2 cellular contexts compared by ENCODE assay signal in the genomic region with DNA sequence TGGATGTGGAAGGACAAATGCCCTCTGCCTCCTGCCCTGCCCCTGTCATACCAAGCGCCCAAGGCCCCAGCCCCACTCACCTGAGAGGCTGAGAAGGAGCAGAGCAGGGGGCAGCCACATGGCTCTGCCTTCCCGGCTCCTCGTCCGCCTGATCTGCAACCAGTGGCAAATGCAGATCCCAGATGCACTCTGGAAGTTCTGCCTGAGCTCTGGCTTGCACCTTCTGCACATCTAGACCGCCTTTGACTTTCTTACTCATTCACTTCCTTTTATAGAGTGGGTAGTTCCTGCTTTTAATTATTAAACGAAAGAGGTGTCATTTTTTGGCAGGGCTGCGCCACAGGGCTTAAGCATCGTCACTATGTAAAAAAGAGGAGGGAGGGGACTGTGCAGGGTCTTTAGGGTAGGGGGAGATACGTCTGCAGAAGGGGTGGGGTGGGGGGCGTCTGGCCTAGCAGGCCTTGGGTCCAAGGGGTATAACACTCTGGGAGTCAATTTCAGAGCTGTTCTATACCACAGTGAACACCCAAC.
TF ChIP-seq lines count a peak whose summit lies in the region.

A gene (minus strand): TSS at position 245 of the 531 bp plus-strand sequence. CDS start 125 bp downstream, at position 120.

TF ChIP-seq in liver, 16 proteins besides CTCF, POLR2A, EP300 and RAD21:
- TF ChIP-seq, protein P1, sequence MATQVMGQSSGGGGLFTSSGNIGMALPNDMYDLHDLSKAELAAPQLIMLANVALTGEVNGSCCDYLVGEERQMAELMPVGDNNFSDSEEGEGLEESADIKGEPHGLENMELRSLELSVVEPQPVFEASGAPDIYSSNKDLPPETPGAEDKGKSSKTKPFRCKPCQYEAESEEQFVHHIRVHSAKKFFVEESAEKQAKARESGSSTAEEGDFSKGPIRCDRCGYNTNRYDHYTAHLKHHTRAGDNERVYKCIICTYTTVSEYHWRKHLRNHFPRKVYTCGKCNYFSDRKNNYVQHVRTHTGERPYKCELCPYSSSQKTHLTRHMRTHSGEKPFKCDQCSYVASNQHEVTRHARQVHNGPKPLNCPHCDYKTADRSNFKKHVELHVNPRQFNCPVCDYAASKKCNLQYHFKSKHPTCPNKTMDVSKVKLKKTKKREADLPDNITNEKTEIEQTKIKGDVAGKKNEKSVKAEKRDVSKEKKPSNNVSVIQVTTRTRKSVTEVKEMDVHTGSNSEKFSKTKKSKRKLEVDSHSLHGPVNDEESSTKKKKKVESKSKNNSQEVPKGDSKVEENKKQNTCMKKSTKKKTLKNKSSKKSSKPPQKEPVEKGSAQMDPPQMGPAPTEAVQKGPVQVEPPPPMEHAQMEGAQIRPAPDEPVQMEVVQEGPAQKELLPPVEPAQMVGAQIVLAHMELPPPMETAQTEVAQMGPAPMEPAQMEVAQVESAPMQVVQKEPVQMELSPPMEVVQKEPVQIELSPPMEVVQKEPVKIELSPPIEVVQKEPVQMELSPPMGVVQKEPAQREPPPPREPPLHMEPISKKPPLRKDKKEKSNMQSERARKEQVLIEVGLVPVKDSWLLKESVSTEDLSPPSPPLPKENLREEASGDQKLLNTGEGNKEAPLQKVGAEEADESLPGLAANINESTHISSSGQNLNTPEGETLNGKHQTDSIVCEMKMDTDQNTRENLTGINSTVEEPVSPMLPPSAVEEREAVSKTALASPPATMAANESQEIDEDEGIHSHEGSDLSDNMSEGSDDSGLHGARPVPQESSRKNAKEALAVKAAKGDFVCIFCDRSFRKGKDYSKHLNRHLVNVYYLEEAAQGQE (IDR thresholded peaks at IDR 0.05), result no peak
- TF ChIP-seq HNF4A (conservative IDR thresholded peaks at IDR 0.05) (no peak), SP1 (IDR thresholded peaks at IDR 0.05) (no peak), YY1 (IDR thresholded peaks at IDR 0.05) (no peak), TAF1 (conservative IDR thresholded peaks at IDR 0.05) (no peak), EGR1 (IDR thresholded peaks at IDR 0.05; ENCODE audit: low read depth in 2 of 2) (no peak), NR2F2 (IDR thresholded peaks at IDR 0.05) (no peak), FOXA1 (IDR thresholded peaks at IDR 0.05) (no peak), RXRA (IDR thresholded peaks at IDR 0.05) (no peak), GABPA (IDR thresholded peaks at IDR 0.05 in 1 of 2, conservative IDR thresholded peaks at IDR 0.05 in 1 of 2) (no peak), HNF4G (IDR thresholded peaks at IDR 0.05) (no peak), JUND (IDR thresholded peaks at IDR 0.05) (no peak)
- TF ChIP-seq, protein P2, sequence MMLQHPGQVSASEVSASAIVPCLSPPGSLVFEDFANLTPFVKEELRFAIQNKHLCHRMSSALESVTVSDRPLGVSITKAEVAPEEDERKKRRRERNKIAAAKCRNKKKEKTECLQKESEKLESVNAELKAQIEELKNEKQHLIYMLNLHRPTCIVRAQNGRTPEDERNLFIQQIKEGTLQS (IDR thresholded peaks at IDR 0.05), result no peak
- TF ChIP-seq, protein P3, sequence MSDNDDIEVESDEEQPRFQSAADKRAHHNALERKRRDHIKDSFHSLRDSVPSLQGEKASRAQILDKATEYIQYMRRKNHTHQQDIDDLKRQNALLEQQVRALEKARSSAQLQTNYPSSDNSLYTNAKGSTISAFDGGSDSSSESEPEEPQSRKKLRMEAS (IDR thresholded peaks at IDR 0.05), result no peak
TF ChIP-seq in liver: peak in this region for 0.

TF ChIP-seq in HepG2, 621 proteins besides CTCF, POLR2A, EP300 and RAD21:
- TF ChIP-seq CCAR2 (optimal IDR thresholded peaks at IDR 0.05; ENCODE audit: low read depth, low read length) (no peak), RFXANK (CRISPR knock-in tag; IDR thresholded peaks at IDR 0.05) (no peak), JARID2 (CRISPR knock-in tag; IDR thresholded peaks at IDR 0.05; ENCODE audit: insufficient replicate concordance) (no peak), MAF1 (CRISPR knock-in tag; IDR thresholded peaks at IDR 0.05; ENCODE audit: borderline replicate concordance) (no peak), ZNF790 (CRISPR knock-in tag; IDR thresholded peaks at IDR 0.05; ENCODE audit: borderline replicate concordance) (no peak), HCFC1 (IDR thresholded peaks at IDR 0.05; ENCODE audit: low read depth, low read length) (no peak), ZSCAN30 (CRISPR knock-in tag; IDR thresholded peaks at IDR 0.05) (no peak), ZNF616 (CRISPR knock-in tag; IDR thresholded peaks at IDR 0.05; ENCODE audit: low read depth) (no peak), JUND (CRISPR knock-in tag; IDR thresholded peaks at IDR 0.05) (no peak), BRD4 (CRISPR knock-in tag; IDR thresholded peaks at IDR 0.05) (no peak), ZNF160 (CRISPR knock-in tag; IDR thresholded peaks at IDR 0.05) (no peak), ZMYM4 (CRISPR knock-in tag; IDR thresholded peaks at IDR 0.05) (no peak)
- TF ChIP-seq, protein P4, sequence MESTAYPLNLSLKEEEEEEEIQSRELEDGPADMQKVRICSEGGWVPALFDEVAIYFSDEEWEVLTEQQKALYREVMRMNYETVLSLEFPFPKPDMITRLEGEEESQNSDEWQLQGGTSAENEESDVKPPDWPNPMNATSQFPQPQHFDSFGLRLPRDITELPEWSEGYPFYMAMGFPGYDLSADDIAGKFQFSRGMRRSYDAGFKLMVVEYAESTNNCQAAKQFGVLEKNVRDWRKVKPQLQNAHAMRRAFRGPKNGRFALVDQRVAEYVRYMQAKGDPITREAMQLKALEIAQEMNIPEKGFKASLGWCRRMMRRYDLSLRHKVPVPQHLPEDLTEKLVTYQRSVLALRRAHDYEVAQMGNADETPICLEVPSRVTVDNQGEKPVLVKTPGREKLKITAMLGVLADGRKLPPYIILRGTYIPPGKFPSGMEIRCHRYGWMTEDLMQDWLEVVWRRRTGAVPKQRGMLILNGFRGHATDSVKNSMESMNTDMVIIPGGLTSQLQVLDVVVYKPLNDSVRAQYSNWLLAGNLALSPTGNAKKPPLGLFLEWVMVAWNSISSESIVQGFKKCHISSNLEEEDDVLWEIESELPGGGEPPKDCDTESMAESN (CRISPR knock-in tag; conservative IDR thresholded peaks at IDR 0.05), result no peak
- TF ChIP-seq, protein P5, sequence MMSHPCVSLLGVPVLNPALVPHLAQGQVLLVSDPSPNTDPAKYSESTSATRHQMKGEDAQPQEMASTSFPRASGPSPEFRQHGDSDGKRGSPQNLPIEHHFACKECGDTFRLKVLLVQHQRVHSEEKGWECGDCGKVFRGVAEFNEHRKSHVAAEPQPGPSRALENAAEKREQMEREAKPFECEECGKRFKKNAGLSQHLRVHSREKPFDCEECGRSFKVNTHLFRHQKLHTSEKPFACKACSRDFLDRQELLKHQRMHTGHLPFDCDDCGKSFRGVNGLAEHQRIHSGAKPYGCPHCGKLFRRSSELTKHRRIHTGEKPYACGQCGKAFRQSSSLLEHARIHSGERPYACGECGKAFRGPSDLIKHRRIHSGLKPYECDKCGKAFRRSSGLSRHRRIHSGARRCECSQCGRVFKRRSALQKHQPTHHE (CRISPR knock-in tag; IDR thresholded peaks at IDR 0.05; ENCODE audit: borderline replicate concordance), result no peak
